In genomic region chr13:40064723-40065122, GRCh38 we compare ENCODE assay signal across 13 cellular contexts.
DNase-seq lines count a peak whose midpoint lies in the region; ATAC-seq, FAIRE-seq and TF ChIP-seq lines count a peak whose summit lies in the region.
"Had no signal": no experiment of that assay in that cellular context is flagged by ENCODE, and none has a peak within 500 bp of the region (broad histone marks: within the 10 kb centered on the region; RNA-seq: fewer than 3 reads in every experiment).

No MANE protein-coding gene starts in this region.

- TF ChIP-seq POLR2A in IMR-90 (IDR thresholded peaks at IDR 0.05; ENCODE audit: low read depth, low read length) (no peak), GM12891 (IDR thresholded peaks at IDR 0.05; ENCODE audit: low read depth, low read length) (no peak)

- H3K18ac ChIP-seq in IMR-90 (ENCODE audit: low read depth, low read length) = no peak overlapping the region

- no peak overlapping the region for H3K14ac ChIP-seq in IMR-90 (replicated peaks; ENCODE audit: low read depth, low read length)

- DNase-seq in AG20443 (ENCODE audit: low spot score) = peak; percentile 50
- peak; percentile 1 for DNase-seq in IMR-90
- DNase-seq in brain microvascular endothelial cell = peak; percentile 84
- peak; percentile 84 for DNase-seq in myocyte (ENCODE audit: low read depth)
- DNase-seq in osteocyte (ENCODE audit: extremely low spot score, unreplicated experiment) = no peak
- no peak for DNase-seq in GM12891 (ENCODE audit: insufficient read length, low spot score)
- DNase-seq: activated CD4-positive, alpha-beta T cell treated with anti-CD3 and anti-CD28 coated beads, Interleukin-2, amount 10 ng/mL, durations not matched to agents 24 days and 14 days; COR-L47; naive thymus-derived CD4-positive, alpha-beta T cell; NCI-H2171 treated with DMSO at 0.1 percent for 48 hours; SIG-M5 had no signal

- no peaks in the 10 kb centered on the region for H3K9me3 ChIP-seq in IMR-90 (ENCODE audit: control insufficient read depth, insufficient read depth, low read length)

- H2BK15ac ChIP-seq in IMR-90 (ENCODE audit: low read depth, low read length) = no peak overlapping the region

- no peak overlapping the region for H2AK5ac ChIP-seq in IMR-90 (ENCODE audit: low read depth, low read length)

- H3K4me3 Mint-ChIP-seq in osteocyte (ENCODE audit: unreplicated experiment) = no peak overlapping the region
- H3K4me3 Mint-ChIP-seq: activated CD4-positive, alpha-beta T cell treated with anti-CD3 and anti-CD28 coated beads, Interleukin-2, amount 10 ng/mL, durations not matched to agents 24 days and 14 days; naive thymus-derived CD4-positive, alpha-beta T cell had no signal

- H3K4ac ChIP-seq in IMR-90 (ENCODE audit: low read depth, low read length) = no peak overlapping the region

- H4K8ac ChIP-seq in IMR-90 (ENCODE audit: low read depth in 2 of 2, low read length in 2 of 2) = no peak overlapping the region

- WGBS in IMR-90 (ENCODE audit: extremely low coverage in 2 of 2, insufficient read length in 1 of 2), 2 experiments = no CpG with 5 or more reads among the region's 3 CpGs

- intact Hi-C loops in IMR-90 (cut with micrococcal nuclease) = no loop called here

- H3K4me3 ChIP-seq in IMR-90 (ENCODE audit: insufficient read depth, low read depth, low read length) = no peak overlapping the region
- no peak overlapping the region for H3K4me3 ChIP-seq in brain microvascular endothelial cell (ENCODE audit: low read depth, low read length)

- peaks cover 34% of the 10 kb centered on the region for H3K4me1 Mint-ChIP-seq in osteocyte (ENCODE audit: unreplicated experiment)

- no peaks in the 10 kb centered on the region for H3K9me1 ChIP-seq in IMR-90 (ENCODE audit: insufficient read depth, low read length)

- CTCF ChIA-PET in IMR-90 (lab: Yijun Ruan, JAX) = no interaction called here

- no peak overlapping the region for H3K23ac ChIP-seq in IMR-90 (ENCODE audit: low read depth, low read length)

- H2AK9ac ChIP-seq in IMR-90 (replicated peaks; ENCODE audit: low read depth, low read length, poor library complexity) = no peak overlapping the region

- no peak overlapping the region for H2BK20ac ChIP-seq in IMR-90 (ENCODE audit: low read depth, low read length)

- no peak overlapping the region for H2BK120ac ChIP-seq in IMR-90 (ENCODE audit: low read depth, low read length)

- no peak for TF ChIP-seq RAD21 in IMR-90 (IDR thresholded peaks at IDR 0.05; ENCODE audit: low read length)

- in situ Hi-C loops in IMR-90 (cut with MboI; ENCODE audit: low sequenced_read_pairs) (no loop called here), brain microvascular endothelial cell (cut with HindIII; ENCODE audit: low pct_ligation_motif_present, low sequenced_read_pairs) (no loop called here)

- no peaks in the 10 kb centered on the region for H3K79me1 ChIP-seq in IMR-90 (ENCODE audit: low read depth in 1 of 2, low read length in 2 of 2)

- BruUV-seq in IMR-90 (replicated peaks; lab: Mats Ljungman, UMichigan) = no TSS peak

- ATAC-seq in IMR-90 (ENCODE audit: low read depth) (no peak), GM21723 (IDR thresholded peaks at IDR 0.05; ENCODE audit: unreplicated experiment) (no peak), HG03342 (IDR thresholded peaks at IDR 0.05; ENCODE audit: unreplicated experiment) (no peak)
- ATAC-seq: naive thymus-derived CD4-positive, alpha-beta T cell had no signal

- TF ChIP-seq CTCF in IMR-90 (conservative IDR thresholded peaks at IDR 0.05; ENCODE audit: low read depth, low read length) (no peak), brain microvascular endothelial cell (IDR thresholded peaks at IDR 0.05; ENCODE audit: low read depth, low read length, missing control alignments) (no peak), osteocyte (IDR thresholded peaks at IDR 0.05) (no peak)

- no peaks in the 10 kb centered on the region for H3K9me3 Mint-ChIP-seq in osteocyte (ENCODE audit: unreplicated experiment)
- H3K9me3 Mint-ChIP-seq: activated CD4-positive, alpha-beta T cell treated with anti-CD3 and anti-CD28 coated beads, Interleukin-2, amount 10 ng/mL, durations not matched to agents 24 days and 14 days had no signal

- no peak overlapping the region for H3K4me2 ChIP-seq in IMR-90 (ENCODE audit: low read depth, low read length)

- dilution Hi-C loops in IMR-90 (cut with HindIII; ENCODE audit: low sequenced_read_pairs, unreplicated experiment) = no loop called here

- no peak overlapping the region for H2AFZ ChIP-seq in IMR-90 (replicated peaks; ENCODE audit: low read length, poor library complexity)

- no peaks in the 10 kb centered on the region for H3K27me3 ChIP-seq in IMR-90 (ENCODE audit: control insufficient read depth, insufficient read depth, low read length)
- no peaks in the 10 kb centered on the region for H3K27me3 ChIP-seq in brain microvascular endothelial cell (replicated peaks)

- H3K27ac ChIP-seq in IMR-90 (ENCODE audit: insufficient read depth, low read length) = no peak overlapping the region
- peak overlapping the region; percentile 46 for H3K27ac ChIP-seq in brain microvascular endothelial cell

- POLR2A ChIA-PET in IMR-90 (lab: Charles Lee; ENCODE audit: unreplicated experiment) = no interaction called here

- no peaks in the 10 kb centered on the region for H3K36me3 Mint-ChIP-seq in osteocyte (ENCODE audit: unreplicated experiment)
- H3K36me3 Mint-ChIP-seq: naive thymus-derived CD4-positive, alpha-beta T cell had no signal

- H4K5ac ChIP-seq in IMR-90 (ENCODE audit: low read depth, low read length) = no peak overlapping the region

- H3K4me1 ChIP-seq in IMR-90 (ENCODE audit: control insufficient read depth, insufficient read depth, low read length) = no peaks in the 10 kb centered on the region

- H3K27me3 Mint-ChIP-seq in osteocyte (ENCODE audit: unreplicated experiment) = no peaks in the 10 kb centered on the region
- H3K27me3 Mint-ChIP-seq: activated CD4-positive, alpha-beta T cell treated with anti-CD3 and anti-CD28 coated beads, Interleukin-2, amount 10 ng/mL, durations not matched to agents 24 days and 14 days; naive thymus-derived CD4-positive, alpha-beta T cell had no signal

- FAIRE-seq in GM12891 (lab: Jason Lieb, UNC) = no peak

- no peak overlapping the region for H2BK5ac ChIP-seq in IMR-90 (ENCODE audit: low read depth, low read length, poor library complexity, severe bottlenecking)

- no peak overlapping the region for H3K9ac ChIP-seq in IMR-90 (ENCODE audit: low read depth, low read length)

- H3K27ac Mint-ChIP-seq in osteocyte (ENCODE audit: unreplicated experiment) = no peak overlapping the region
- H3K27ac Mint-ChIP-seq: activated CD4-positive, alpha-beta T cell treated with anti-CD3 and anti-CD28 coated beads, Interleukin-2, amount 10 ng/mL, durations not matched to agents 24 days and 14 days; naive thymus-derived CD4-positive, alpha-beta T cell had no signal

- H3K36me3 ChIP-seq in IMR-90 (ENCODE audit: control insufficient read depth, insufficient read depth, low read length) (no peaks in the 10 kb centered on the region), brain microvascular endothelial cell (replicated peaks) (no peaks in the 10 kb centered on the region)

- no peak overlapping the region for H4K91ac ChIP-seq in IMR-90 (ENCODE audit: insufficient read depth, low read depth, low read length)

- H3K56ac ChIP-seq in IMR-90 (ENCODE audit: extremely low read depth, insufficient read depth, low read length) = no peak overlapping the region

- no peaks in the 10 kb centered on the region for H4K20me1 ChIP-seq in IMR-90 (ENCODE audit: insufficient read depth, low read length)

TF ChIP-seq in IMR-90, 13 proteins besides CTCF, POLR2A, EP300 and RAD21:
- TF ChIP-seq FOS (IDR thresholded peaks at IDR 0.05; ENCODE audit: low read depth, low read length) (no peak), ELK1 (IDR thresholded peaks at IDR 0.05; ENCODE audit: borderline replicate concordance, low read depth, low read length) (no peak), MXI1 (IDR thresholded peaks at IDR 0.05; ENCODE audit: borderline replicate concordance, low read depth, low read length) (no peak)
TF ChIP-seq in IMR-90: peak in this region for 0.

TF ChIP-seq in GM12891, 5 proteins besides CTCF, POLR2A, EP300 and RAD21:
- no peak for TF ChIP-seq TAF1 (IDR thresholded peaks at IDR 0.05; ENCODE audit: low read depth, low read length)
- no peak for TF ChIP-seq POU2F2 (IDR thresholded peaks at IDR 0.05; ENCODE audit: low read depth, low read length)

Comparison
In these comparisons a context has a peak if more than half of its experiments do, and no peak if none do; other contexts are left out.
1. DNase-seq: peak in AG20443 (single experiment), IMR-90 (single experiment), brain microvascular endothelial cell (single experiment) and myocyte (single experiment); none in osteocyte (single experiment) and GM12891 (single experiment).